Comparison of ENCODE assay signal across 19 cellular contexts in genomic region chrX:146056511-146057081, GRCh38.
A peak's percentile ranks its signal among the peaks of the same experiment; 100 is the strongest.
DNase-seq lines count a peak whose midpoint lies in the region; ATAC-seq and TF ChIP-seq lines count a peak whose summit lies in the region.
"Had no signal": no experiment of that assay in that cellular context is flagged by ENCODE, and none has a peak within 500 bp of the region (broad histone marks: within the 10 kb centered on the region; RNA-seq: fewer than 3 reads in every experiment).

No MANE protein-coding gene starts in this region.

- no peak overlapping the region for H3K4me3 ChIP-seq in DND-41 (ENCODE audit: low read depth in 1 of 2, low read length in 2 of 2)
- no peak overlapping the region for H3K4me3 ChIP-seq in NB4 (ENCODE audit: low read depth, low read length)
- H3K4me3 ChIP-seq in OCI-LY3 (ENCODE audit: low read length): no peak overlapping the region
- no peak overlapping the region for H3K4me3 ChIP-seq in hepatocyte
- H3K4me3 ChIP-seq: BLaER1 had no signal

- H3K9me2 ChIP-seq in hepatocyte (replicated peaks; ENCODE audit: insufficient read depth): no peaks in the 10 kb centered on the region

- H3K4me2 ChIP-seq in DND-41 (ENCODE audit: insufficient read depth, low read length) (no peak overlapping the region), OCI-LY3 (ENCODE audit: low read length) (peak overlapping the region; percentile 72), hepatocyte (no peak overlapping the region)
- H3K4me2 ChIP-seq: BLaER1 had no signal

- H4K20me1 ChIP-seq in DND-41 (ENCODE audit: insufficient read depth, low read length) (no peaks in the 10 kb centered on the region), OCI-LY3 (ENCODE audit: insufficient read depth, low read length) (no peaks in the 10 kb centered on the region), hepatocyte (ENCODE audit: insufficient read depth, poor library complexity, severe bottlenecking) (no peaks in the 10 kb centered on the region)
- H4K20me1 ChIP-seq: BLaER1 had no signal

- no peak for TF ChIP-seq POLR2A in NB4 (IDR thresholded peaks at IDR 0.05; ENCODE audit: extremely low read depth, insufficient read length)

- ATAC-seq in DND-41 (ENCODE audit: insufficient read depth, low read depth) (peak; percentile 55; the same call in 2 of the 3 replicates), left colon (peak; percentile 41), GM21528 (IDR thresholded peaks at IDR 0.05; ENCODE audit: low FRiP score, unreplicated experiment) (no peak)
- ATAC-seq: HCT116, HepG2 had no signal

- DNase-seq in DND-41 (peak; percentile 10), NB4 (ENCODE audit: low read depth) (peak; percentile 0), left colon (no peak), hepatocyte (ENCODE audit: low spot score) (no peak), NCI-H526 (lab: John Stamatoyannopoulos, UW) (no peak), 8988T (no peak)
- DNase-seq: CD4-positive, alpha-beta memory T cell; DMS153; DMS79; EL; GOT3; H7; HFFc6 had no signal

- no peaks in the 10 kb centered on the region for H3K4me1 ChIP-seq in DND-41 (ENCODE audit: insufficient read depth, low read length)
- H3K4me1 ChIP-seq in OCI-LY3 (ENCODE audit: low read length): peaks cover 25% of the 10 kb centered on the region
- no peaks in the 10 kb centered on the region for H3K4me1 ChIP-seq in hepatocyte (ENCODE audit: insufficient read depth)
- H3K4me1 ChIP-seq: BLaER1 had no signal

- H2AFZ ChIP-seq in DND-41 (ENCODE audit: low read depth, low read length) (no peak overlapping the region), OCI-LY3 (ENCODE audit: low read depth, low read length) (no peak overlapping the region), hepatocyte (no peak overlapping the region)

- H3K9ac ChIP-seq in DND-41 (ENCODE audit: low read depth, low read length) (no peak overlapping the region), OCI-LY3 (ENCODE audit: low read length) (no peak overlapping the region)
- H3K9ac ChIP-seq: BLaER1 had no signal

- no peaks in the 10 kb centered on the region for H3K27me3 ChIP-seq in DND-41 (ENCODE audit: insufficient read depth, low read length, poor library complexity)
- H3K27me3 ChIP-seq in OCI-LY3 (ENCODE audit: low read depth, low read length): no peaks in the 10 kb centered on the region
- no peaks in the 10 kb centered on the region for H3K27me3 ChIP-seq in hepatocyte

- H3K27ac ChIP-seq in DND-41 (ENCODE audit: low read length) (no peak overlapping the region), OCI-LY3 (ENCODE audit: low read length) (peak overlapping the region; percentile 51), hepatocyte (no peak overlapping the region)
- H3K27ac ChIP-seq: 22Rv1, BLaER1 had no signal

- H3K79me2 ChIP-seq in DND-41 (ENCODE audit: insufficient read depth, low read length) (no peaks in the 10 kb centered on the region), OCI-LY3 (ENCODE audit: low read length) (no peaks in the 10 kb centered on the region), hepatocyte (no peaks in the 10 kb centered on the region)

- H3K9me3 ChIP-seq in DND-41 (ENCODE audit: insufficient read depth, low read length, severe bottlenecking) (no peaks in the 10 kb centered on the region), OCI-LY3 (ENCODE audit: insufficient read depth, low read length) (no peaks in the 10 kb centered on the region), hepatocyte (ENCODE audit: low read depth) (no peaks in the 10 kb centered on the region)
- H3K9me3 ChIP-seq: BLaER1 had no signal

- 69% methylated on average over 3 of the region's 3 CpGs for WGBS in hepatocyte (ENCODE audit: low lambda C conversion rate, missing lambda C conversion rate)

- TF ChIP-seq CTCF in DND-41 (IDR thresholded peaks at IDR 0.05; ENCODE audit: borderline replicate concordance, extremely low read depth, low read length, poor library complexity, severe bottlenecking) (no peak), NB4 (IDR thresholded peaks at IDR 0.05; ENCODE audit: low read depth, low read length) (no peak), OCI-LY3 (IDR thresholded peaks at IDR 0.05; ENCODE audit: low read depth, low read length) (no peak), hepatocyte (IDR thresholded peaks at IDR 0.05; ENCODE audit: poor library complexity) (no peak)

- intact Hi-C loops in left colon (cut with DNase I, micrococcal nuclease): no loop called here

- H3K36me3 ChIP-seq in DND-41 (ENCODE audit: insufficient read depth, low read length): no peaks in the 10 kb centered on the region
- no peaks in the 10 kb centered on the region for H3K36me3 ChIP-seq in OCI-LY3 (replicated peaks; ENCODE audit: low read depth, low read length)
- H3K36me3 ChIP-seq in hepatocyte (replicated peaks; ENCODE audit: insufficient read depth, low read depth): no peaks in the 10 kb centered on the region
- H3K36me3 ChIP-seq: BLaER1 had no signal

Comparison
In these comparisons a context has a peak if more than half of its experiments do, and no peak if none do; other contexts are left out.
1. DNase-seq: peak in DND-41 (single experiment) and NB4 (single experiment); none in left colon (0 of 2), hepatocyte (single experiment), NCI-H526 (0 of 2) and 8988T (single experiment).